In genomic region chr18:39648616-39649015, GRCh38 we compare ENCODE assay signal across 1 cellular context.
TF ChIP-seq lines count a peak whose summit lies in the region.

No MANE protein-coding gene starts in this region.

TF ChIP-seq in GM23338, 12 proteins besides CTCF, POLR2A, EP300 and RAD21 (continued from another document):
- TF ChIP-seq ZNF462 (CRISPR knock-in tag; IDR thresholded peaks at IDR 0.05) (no peak), ETS1 (IDR thresholded peaks at IDR 0.05) (no peak), ZNF114 (CRISPR knock-in tag; IDR thresholded peaks at IDR 0.05) (no peak)
TF ChIP-seq in GM23338: peak in this region for 0.
